In genomic region chrX:152507168-152507567, GRCh38 we compare ENCODE assay signal across 6 cellular contexts. TPM values are rescaled to one million over a fixed set of nuclear protein-coding genes. Genes with fewer than 3 reads are reported as not detected.
"Had no signal": no experiment of that assay in that cellular context is flagged by ENCODE, and none has a peak within 500 bp of the region (broad histone marks: within the 10 kb centered on the region; RNA-seq: fewer than 3 reads in every experiment).

No MANE protein-coding gene starts in this region.

RNA-seq across cellular contexts. Expression of gene GABRA3, which starts 56.1 kb away (rescaled TPM):
- total RNA-seq: OCI-LY7, PC-3, Right ventricle myocardium inferior, Right ventricle myocardium superior, SJSA1, T-cell had no signal
